Comparison of ENCODE assay signal across 8 cellular contexts in the genomic region with DNA sequence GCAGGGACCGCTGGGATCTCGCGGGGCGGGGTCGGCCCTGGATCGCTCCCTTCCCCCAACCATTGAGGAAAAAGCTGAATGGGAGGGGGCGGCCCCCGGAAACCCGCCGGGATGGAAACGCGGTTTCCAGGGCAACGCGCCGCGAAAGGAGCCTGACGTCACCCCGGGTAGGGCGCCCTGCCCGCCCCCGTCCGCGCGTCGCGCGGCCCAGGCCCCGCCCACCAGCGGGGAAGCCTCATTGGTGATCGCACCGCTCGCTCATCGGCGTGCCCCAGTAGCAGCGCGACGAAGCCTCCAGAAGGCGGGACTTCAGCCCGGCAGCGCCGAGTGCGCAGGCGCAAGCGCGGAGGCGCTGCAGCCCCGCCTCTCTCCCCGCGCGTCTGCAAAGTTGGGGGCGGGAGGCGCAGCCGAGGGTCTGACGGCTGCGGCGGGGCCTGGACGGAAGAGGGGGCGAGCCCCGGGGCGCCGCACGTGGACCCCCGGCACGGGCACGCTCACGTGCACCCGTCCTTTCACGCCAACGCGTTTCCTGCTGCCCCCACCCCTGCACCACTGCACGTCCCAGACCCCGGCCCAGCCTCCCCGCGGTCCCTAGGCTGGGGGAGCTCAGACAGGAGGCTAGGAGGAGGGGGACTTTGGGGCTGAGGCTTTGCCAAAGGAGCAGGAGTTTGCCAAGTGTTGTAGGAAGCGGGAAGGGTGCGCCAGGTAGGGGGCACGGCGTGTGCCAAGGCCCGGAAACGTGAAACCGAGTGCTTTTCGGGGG. TPM values are rescaled to one million over a fixed set of nuclear protein-coding genes. Genes with fewer than 3 reads are reported as not detected.
DNase-seq lines count a peak whose midpoint lies in the region; ATAC-seq and TF ChIP-seq lines count a peak whose summit lies in the region.

No MANE protein-coding gene starts in this region.

- peak overlapping the region; percentile 75 for H3K9ac ChIP-seq in SK-N-MC (ENCODE audit: insufficient read length)

- peaks cover 13% of the 10 kb centered on the region for H3K36me3 ChIP-seq in SK-N-MC (ENCODE audit: insufficient read depth, low read length)

- DNase-seq in GF-D8 (lab: John Stamatoyannopoulos, UW) (peak; percentile 82), HFF-Myc (ENCODE audit: extremely low read depth, low read depth) (peak; percentile 87), NCI-H1092 treated with DMSO at 0.1 percent for 48 hours (lab: John Stamatoyannopoulos, UW) (peak; percentile 93), SK-N-MC (ENCODE audit: low read depth, low spot score) (no peak), globus pallidus (ENCODE audit: low spot score) (peak; percentile 92), omental fat pad (ENCODE audit: low spot score) (peak; percentile 74)
- peak; percentile 97 for DNase-seq in activated naive CD4-positive, alpha-beta T cell treated with anti-CD3 and anti-CD28 coated beads, Interleukin-2, amount 50 U/mL, for 16 hours

- TF ChIP-seq CTCF in HFF-Myc (IDR thresholded peaks at IDR 0.05; ENCODE audit: low read depth, low read length, missing control alignments) = no peak
- no peak for TF ChIP-seq CTCF in omental fat pad (IDR thresholded peaks at IDR 0.05)

- H3K4me3 ChIP-seq in HFF-Myc (replicated peaks; ENCODE audit: low read depth, low read length) (peak overlapping the region; percentile 70), SK-N-MC (peak overlapping the region; percentile 94)

- peak overlapping the region; percentile 76 for H3K27ac ChIP-seq in SK-N-MC
- H3K27ac ChIP-seq in temporal lobe (ENCODE audit: low read depth, low read length) = peak overlapping the region; percentile 94

- no peaks in the 10 kb centered on the region for H3K9me3 ChIP-seq in SK-N-MC (ENCODE audit: low read depth, low read length)

- peak; percentile 58 for ATAC-seq in omental fat pad (ENCODE audit: low FRiP score)

RNA-seq across cellular contexts. Expression of a gene that starts 8.2 kb away (rescaled TPM):
- total RNA-seq in omental fat pad (100 to 1,000 TPM; 292 to 484 (median 372) TPM), temporal lobe (289 TPM)

RNA-seq across cellular contexts. Expression of a gene that starts 12.5 kb away (rescaled TPM):
- 10 to 100 TPM; 24.5 to 68.6 (median 44.1) TPM for total RNA-seq in omental fat pad
- total RNA-seq in temporal lobe = 22.6 TPM

RNA-seq across cellular contexts. Expression of a gene that starts 14.4 kb away (rescaled TPM):
- total RNA-seq in omental fat pad = 10 to 100 TPM; 47.2 to 69.1 (median 59.3) TPM
- total RNA-seq in temporal lobe = 8.9 TPM

RNA-seq across cellular contexts. Expression of a gene that starts 19.4 kb away (rescaled TPM):
- 10 to 100 TPM; 46.4 to 76.0 (median 60.2) TPM for total RNA-seq in omental fat pad
- 27.5 TPM for total RNA-seq in temporal lobe

RNA-seq across cellular contexts. Expression of a gene that starts 23.1 kb away (rescaled TPM):
- 10 to 100 TPM in 1 of 4 donors, 1 to 10 TPM in 1, under 1 TPM in 1, not detected in 1; 0.63 to 19.6 (median 2.2) TPM for total RNA-seq in omental fat pad
- total RNA-seq in temporal lobe = 6.4 TPM
